In the genomic region with DNA sequence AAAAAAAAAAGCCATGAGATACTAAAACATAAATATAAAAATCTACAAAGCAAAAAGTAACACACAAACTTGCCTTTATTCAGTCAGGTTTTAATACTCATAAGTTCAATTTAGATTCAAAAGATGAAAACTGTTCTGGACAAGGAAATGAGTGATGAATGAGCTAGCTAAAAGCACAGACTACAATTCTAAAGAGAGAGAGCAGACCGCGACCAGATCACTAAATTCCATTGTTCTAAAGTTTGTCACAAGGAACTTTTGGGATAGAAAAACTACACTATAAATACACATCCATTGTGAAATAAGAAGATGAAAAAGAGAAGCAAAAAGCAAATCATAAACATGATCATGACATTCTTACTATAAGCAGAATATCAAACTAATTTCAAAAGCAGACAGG, we compare ENCODE assay signal across 9 cellular contexts. TPM values are rescaled to one million over a fixed set of nuclear protein-coding genes. Genes with fewer than 3 reads are reported as not detected.
A peak's percentile ranks its signal among the peaks of the same experiment; 100 is the strongest.
DNase-seq lines count a peak whose midpoint lies in the region; ATAC-seq and TF ChIP-seq lines count a peak whose summit lies in the region.
"Had no signal": no experiment of that assay in that cellular context is flagged by ENCODE, and none has a peak within 500 bp of the region (broad histone marks: within the 10 kb centered on the region; RNA-seq: fewer than 3 reads in every experiment).

No MANE protein-coding gene starts in this region.

- no peaks in the 10 kb centered on the region for H3K9me3 ChIP-seq in T-helper 17 cell (ENCODE audit: control insufficient read depth, low read length, poor library complexity, severe bottlenecking)

- H3K4me1 Mint-ChIP-seq in T-helper 17 cell: peaks cover 56% of the 10 kb centered on the region
- H3K4me1 Mint-ChIP-seq in osteocyte (ENCODE audit: unreplicated experiment): peaks cover 40% of the 10 kb centered on the region

- H3K9me3 Mint-ChIP-seq in osteocyte (ENCODE audit: unreplicated experiment): peaks cover 10% of the 10 kb centered on the region

- H3K4me3 Mint-ChIP-seq in T-helper 17 cell (peak overlapping the region; percentile 94), osteocyte (ENCODE audit: unreplicated experiment) (peak overlapping the region; percentile 92)

- ATAC-seq in T-helper 17 cell: no peak
- ATAC-seq in GM18873 (IDR thresholded peaks at IDR 0.05; ENCODE audit: low FRiP score, unreplicated experiment): no peak

- H3K27me3 Mint-ChIP-seq in T-helper 17 cell (no peaks in the 10 kb centered on the region), osteocyte (ENCODE audit: unreplicated experiment) (peaks cover 7% of the 10 kb centered on the region)

- H3K36me3 Mint-ChIP-seq in T-helper 17 cell (ENCODE audit: low read depth) (no peaks in the 10 kb centered on the region), osteocyte (ENCODE audit: unreplicated experiment) (peaks cover 9% of the 10 kb centered on the region)

- TF ChIP-seq CTCF in epithelial cell of esophagus (IDR thresholded peaks at IDR 0.05; ENCODE audit: insufficient read depth, low read depth, low read length, missing control alignments): no peak
- no peak for TF ChIP-seq CTCF in osteocyte (IDR thresholded peaks at IDR 0.05)

- no peak overlapping the region for H3K4me3 ChIP-seq in epithelial cell of esophagus (ENCODE audit: low read length)

- H3K27ac Mint-ChIP-seq in T-helper 17 cell (peak overlapping the region; percentile 95), osteocyte (ENCODE audit: unreplicated experiment) (peak overlapping the region; percentile 93)

- DNase-seq in NCI-H510A treated with DMSO at 0.1 percent for 48 hours (lab: John Stamatoyannopoulos, UW): peak; percentile 22
- DNase-seq in NCI-H510A (lab: John Stamatoyannopoulos, UW): no peak
- DNase-seq in T-helper 17 cell: no peak
- peak; percentile 14 for DNase-seq in epithelial cell of esophagus (ENCODE audit: low read depth)
- DNase-seq in osteocyte (ENCODE audit: extremely low spot score, unreplicated experiment): no peak
- DNase-seq in NCI-H187 (lab: John Stamatoyannopoulos, UW): no peak
- DNase-seq in anterior cingulate cortex (lab: John Stamatoyannopoulos, UW): no peak

RNA-seq across cellular contexts. Expression of gene ODF2L, which starts 1.7 kb away (rescaled TPM):
- 100 to 1,000 TPM; 122 to 145 TPM for total RNA-seq in T-helper 17 cell
- total RNA-seq in osteocyte: 44.6 and 50.6 TPM in 2 replicates

RNA-seq across cellular contexts. Expression of gene CLCA2, which starts 29.6 kb away (rescaled TPM):
- total RNA-seq in T-helper 17 cell: not detected
- 0.13 TPM in 1 of 2 replicates, not detected in the other for total RNA-seq in osteocyte
- total RNA-seq: skeletal muscle tissue had no signal

Comparison
In these comparisons a context has a peak if more than half of its experiments do, and no peak if none do; other contexts are left out.
1. DNase-seq: peak in NCI-H510A treated with DMSO at 0.1 percent for 48 hours (single experiment) and epithelial cell of esophagus (single experiment); none in NCI-H510A (single experiment), T-helper 17 cell (0 of 3), osteocyte (single experiment), NCI-H187 (0 of 2) and anterior cingulate cortex (0 of 58).